Comparison of ENCODE assay signal across 1 cellular context in genomic region chr20:36951198-36951976, GRCh38.
TF ChIP-seq lines count a peak whose summit lies in the region.

TSS of gene SAMHD1 (minus strand) at chr20:36951708. CDS start at chr20:36951643, 65 bp downstream.

TF ChIP-seq in HepG2, 621 proteins besides CTCF, POLR2A, EP300 and RAD21 (continued from another document and continues in another):
- TF ChIP-seq AHDC1 (CRISPR knock-in tag; IDR thresholded peaks at IDR 0.05; ENCODE audit: borderline replicate concordance) (no peak), FIP1L1 (IDR thresholded peaks at IDR 0.05; ENCODE audit: borderline replicate concordance, insufficient read depth, low read depth, low read length) (peak; percentile 99), ZNF737 (CRISPR knock-in tag; IDR thresholded peaks at IDR 0.05; ENCODE audit: borderline replicate concordance) (no peak), NBN (conservative IDR thresholded peaks at IDR 0.05) (no peak), ZBTB49 (CRISPR knock-in tag; IDR thresholded peaks at IDR 0.05; ENCODE audit: borderline replicate concordance) (peak; percentile 39; the same call in 1 of the 2 replicates), ZNF543 (CRISPR knock-in tag; IDR thresholded peaks at IDR 0.05) (peak; percentile 97; the same call in 1 of the 2 replicates), TCF7L2 (IDR thresholded peaks at IDR 0.05; ENCODE audit: low read depth, low read length) (no peak), ARNT (IDR thresholded peaks at IDR 0.05) (no peak), MXI1 (IDR thresholded peaks at IDR 0.05; ENCODE audit: borderline replicate concordance, low read depth, low read length) (peak; percentile 86; the same call in 1 of the 3 replicates), SP2 (CRISPR knock-in tag; IDR thresholded peaks at IDR 0.05) (no peak), ZNF329 (CRISPR knock-in tag; IDR thresholded peaks at IDR 0.05; ENCODE audit: low read depth) (0 out of 2 replicates have a peak, but pooled peaks have one; percentile 61), BRCA1 (CRISPR knock-in tag; IDR thresholded peaks at IDR 0.05) (peak; percentile 71), ZNF30 (CRISPR knock-in tag; IDR thresholded peaks at IDR 0.05) (no peak), ZNF432 (CRISPR knock-in tag; IDR thresholded peaks at IDR 0.05; ENCODE audit: borderline replicate concordance) (no peak; the same call in 1 of the 2 replicates), GLMP (CRISPR knock-in tag; IDR thresholded peaks at IDR 0.05; ENCODE audit: borderline replicate concordance) (no peak), HNRNPUL1 (IDR thresholded peaks at IDR 0.05; ENCODE audit: low read depth, low read length) (no peak), ZMYM3 (CRISPR knock-in tag; IDR thresholded peaks at IDR 0.05) (peak; percentile 68), STAT5B (CRISPR knock-in tag; IDR thresholded peaks at IDR 0.05) (0 out of 2 replicates have a peak, but pooled peaks have one; percentile 52), ZXDC (CRISPR knock-in tag; IDR thresholded peaks at IDR 0.05) (no peak; the same call in 1 of the 2 replicates), ATAD3A (CRISPR knock-in tag; IDR thresholded peaks at IDR 0.05) (0 out of 2 replicates have a peak, but pooled peaks have one; percentile 80), ZNF577 (CRISPR knock-in tag; IDR thresholded peaks at IDR 0.05; ENCODE audit: borderline replicate concordance, low read depth) (no peak; the same call in 1 of the 2 replicates), BATF2 (CRISPR knock-in tag; IDR thresholded peaks at IDR 0.05) (peak; percentile 74; the same call in 1 of the 2 replicates), ZNF343 (CRISPR knock-in tag; IDR thresholded peaks at IDR 0.05) (peak; percentile 94; the same call in 1 of the 2 replicates), FOXK1 (CRISPR knock-in tag; IDR thresholded peaks at IDR 0.05; ENCODE audit: borderline replicate concordance, low read depth) (peak; percentile 18; the same call in 1 of the 2 replicates), AHR (CRISPR knock-in tag; IDR thresholded peaks at IDR 0.05) (peak; percentile 87; the same call in 1 of the 2 replicates), KDM6A (CRISPR knock-in tag; IDR thresholded peaks at IDR 0.05; ENCODE audit: low read depth) (no peak), ZFY (CRISPR knock-in tag; IDR thresholded peaks at IDR 0.05) (peak; percentile 82), ZNF569 (CRISPR knock-in tag; IDR thresholded peaks at IDR 0.05; ENCODE audit: borderline replicate concordance) (0 out of 2 replicates have a peak, but pooled peaks have one; percentile 94), MTA1 (CRISPR knock-in tag; IDR thresholded peaks at IDR 0.05; ENCODE audit: borderline replicate concordance) (peak; percentile 81; the same call in 1 of the 2 replicates), ZNF530 (CRISPR knock-in tag; IDR thresholded peaks at IDR 0.05; ENCODE audit: low read depth) (no peak), ZNF605 (CRISPR knock-in tag; IDR thresholded peaks at IDR 0.05) (peak; percentile 99), PLSCR1 (CRISPR knock-in tag; IDR thresholded peaks at IDR 0.05; ENCODE audit: borderline replicate concordance) (no peak), ZNF44 (CRISPR knock-in tag; IDR thresholded peaks at IDR 0.05) (peak; percentile 95), PRDM10 (CRISPR knock-in tag; IDR thresholded peaks at IDR 0.05; ENCODE audit: low read depth) (no peak), SRSF4 (IDR thresholded peaks at IDR 0.05; ENCODE audit: low read depth, low read length, poor library complexity, severe bottlenecking) (no peak), GFI1 (CRISPR knock-in tag; IDR thresholded peaks at IDR 0.05; ENCODE audit: borderline replicate concordance) (peak; percentile 83; the same call in 1 of the 2 replicates), ATF2 (CRISPR knock-in tag; IDR thresholded peaks at IDR 0.05) (peak; percentile 75; the same call in 1 of the 2 replicates), SKI (IDR thresholded peaks at IDR 0.05; ENCODE audit: partially characterized antibody) (peak; percentile 47), ZNF12 (CRISPR knock-in tag; IDR thresholded peaks at IDR 0.05) (no peak; the same call in 1 of the 2 replicates), NKX3-1 (CRISPR knock-in tag; IDR thresholded peaks at IDR 0.05) (0 out of 2 replicates have a peak, but pooled peaks have one; percentile 12), ZNF230 (CRISPR knock-in tag; IDR thresholded peaks at IDR 0.05) (peak; percentile 97; the same call in 1 of the 2 replicates), ZNF367 (CRISPR knock-in tag; IDR thresholded peaks at IDR 0.05; ENCODE audit: borderline replicate concordance) (peak; percentile 25; the same call in 1 of the 2 replicates), ZFP1 (CRISPR knock-in tag; IDR thresholded peaks at IDR 0.05) (peak; percentile 72; the same call in 1 of the 2 replicates)
